Comparison of ENCODE assay signal across 9 cellular contexts in the genomic region with DNA sequence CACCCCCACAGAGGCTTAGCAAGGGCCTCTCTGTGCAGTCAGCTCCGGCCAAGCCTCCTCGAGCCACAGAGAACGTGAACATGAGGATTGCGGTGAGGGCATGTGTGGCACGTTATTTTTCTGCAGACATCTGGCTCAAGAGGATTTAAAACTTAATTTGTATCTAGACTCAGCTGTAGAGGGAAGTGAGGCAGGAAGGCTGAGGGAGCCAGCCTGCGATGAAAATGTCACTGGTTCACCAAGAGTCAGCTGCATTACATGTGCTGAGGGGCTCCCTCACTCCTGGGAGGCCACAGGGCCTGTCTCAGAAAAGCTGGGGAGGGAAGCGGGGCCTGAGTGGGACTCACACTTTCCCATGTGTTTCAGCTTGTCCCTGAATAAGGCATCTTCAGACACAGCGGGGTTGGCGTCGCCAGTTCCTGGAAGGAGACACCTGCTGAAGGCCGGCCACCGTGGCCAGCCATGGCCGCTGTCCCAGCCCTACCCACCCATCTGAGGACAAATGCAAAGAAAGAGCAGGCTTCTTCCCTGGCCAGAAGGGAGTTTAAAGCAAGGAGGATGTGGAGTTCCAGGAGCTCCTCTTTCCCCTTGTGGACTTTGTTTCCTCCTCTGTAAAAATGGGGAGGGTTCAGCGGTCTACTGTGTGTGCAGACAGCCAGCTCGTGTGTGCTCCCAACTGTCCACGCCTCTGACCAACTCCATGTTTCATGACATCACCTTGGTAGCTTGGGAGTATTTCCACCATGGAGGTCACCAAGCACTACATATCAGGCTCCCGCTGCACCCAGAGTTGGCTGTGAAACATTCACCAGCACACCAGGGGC.
DNase-seq lines count a peak whose midpoint lies in the region; ATAC-seq and TF ChIP-seq lines count a peak whose summit lies in the region.
"Had no signal": no experiment of that assay in that cellular context is flagged by ENCODE, and none has a peak within 500 bp of the region (broad histone marks: within the 10 kb centered on the region; RNA-seq: fewer than 3 reads in every experiment).

No MANE protein-coding gene starts in this region.

- H3K4me3 ChIP-seq in DND-41 (ENCODE audit: low read depth in 1 of 2, low read length in 2 of 2) = no peak overlapping the region
- H3K4me3 ChIP-seq in rectal smooth muscle tissue (ENCODE audit: low read length) = no peak overlapping the region

- H2AFZ ChIP-seq in DND-41 (ENCODE audit: low read depth, low read length) = no peak overlapping the region

- H3K27ac ChIP-seq in DND-41 (ENCODE audit: low read length) = peak overlapping the region; percentile 68
- peak overlapping the region; percentile 92 for H3K27ac ChIP-seq in epithelial cell of prostate
- H3K27ac ChIP-seq in rectal smooth muscle tissue (ENCODE audit: low read depth, low read length) = peak overlapping the region; percentile 86

- peaks cover 35% of the 10 kb centered on the region for H3K4me1 ChIP-seq in DND-41 (ENCODE audit: insufficient read depth, low read length)
- H3K4me1 ChIP-seq in rectal smooth muscle tissue (ENCODE audit: control insufficient read depth, insufficient read depth, low read length) = peaks cover 49% of the 10 kb centered on the region

- no peak overlapping the region for H3K4me2 ChIP-seq in DND-41 (ENCODE audit: insufficient read depth, low read length)

- CTCF ChIA-PET in GM10248 (lab: Yijun Ruan, JAX) = interaction anchor here (0.7 to 24.4 kb wide), 17 partner anchors 10 to 347 kb away, joined by 3 to 478 read pairs (median 3); a partner anchor contains a TSS

- no peaks in the 10 kb centered on the region for H4K20me1 ChIP-seq in DND-41 (ENCODE audit: insufficient read depth, low read length)

- no peaks in the 10 kb centered on the region for H3K9me3 ChIP-seq in DND-41 (ENCODE audit: insufficient read depth, low read length, severe bottlenecking)

- POLR2A ChIA-PET in GM10248 (lab: Yijun Ruan, JAX) = interaction anchor here (0.6 kb wide), 2 partner anchors 9 to 78 kb away, joined by 4 read pairs; no protein-coding TSS in a partner anchor

- no peak for TF ChIP-seq CTCF in DND-41 (IDR thresholded peaks at IDR 0.05; ENCODE audit: borderline replicate concordance, extremely low read depth, low read length, poor library complexity, severe bottlenecking)
- no peak for TF ChIP-seq CTCF in GM10248 (IDR thresholded peaks at IDR 0.05; ENCODE audit: control extremely low read depth, extremely low read depth, low read depth, missing control alignments)

- DNase-seq in DND-41 (peak; percentile 31), NOMO-1 treated with dmso at 0.1 percent for 144 hours (lab: John Stamatoyannopoulos, UW; ENCODE audit: unreplicated experiment) (peak; percentile 45), epithelial cell of prostate (ENCODE audit: low read depth, low spot score) (no peak), NCI-H1694 (lab: John Stamatoyannopoulos, UW) (no peak), NCI-H1930 (lab: John Stamatoyannopoulos, UW) (no peak), GM10248 (ENCODE audit: extremely low spot score) (no peak)
- DNase-seq: activated CD4-positive, alpha-beta T cell treated with anti-CD3 and anti-CD28 coated beads for 4 hours had no signal

- H3K36me3 ChIP-seq in DND-41 (ENCODE audit: insufficient read depth, low read length) (no peaks in the 10 kb centered on the region), rectal smooth muscle tissue (ENCODE audit: control insufficient read depth, insufficient read depth, low read length) (peaks cover 2% of the 10 kb centered on the region)

- no peaks in the 10 kb centered on the region for H3K79me2 ChIP-seq in DND-41 (ENCODE audit: insufficient read depth, low read length)

- H3K27me3 ChIP-seq in DND-41 (ENCODE audit: insufficient read depth, low read length, poor library complexity) (no peaks in the 10 kb centered on the region), rectal smooth muscle tissue (ENCODE audit: control insufficient read depth, insufficient read depth, low read length) (no peaks in the 10 kb centered on the region)

- ATAC-seq in DND-41 (ENCODE audit: insufficient read depth, low read depth) = no peak
- no peak for ATAC-seq in HG03378 (IDR thresholded peaks at IDR 0.05; ENCODE audit: unreplicated experiment)

- H3K9ac ChIP-seq in DND-41 (ENCODE audit: low read depth, low read length) (no peak overlapping the region), rectal smooth muscle tissue (ENCODE audit: low read length) (no peak overlapping the region)

Comparison
In these comparisons a context has a peak if more than half of its experiments do, and no peak if none do; other contexts are left out.
1. DNase-seq: peak in DND-41 (single experiment) and NOMO-1 treated with dmso at 0.1 percent for 144 hours (single experiment); none in epithelial cell of prostate (single experiment), NCI-H1694 (single experiment), NCI-H1930 (0 of 2) and GM10248 (single experiment).
2. Peak in every context shown above with its lines, with median percentiles within 50 percentile points of each other: H3K27ac ChIP-seq.